8 cellular contexts compared by ENCODE assay signal in genomic region chr3:160003520-160004128, GRCh38. TPM values are rescaled to one million over a fixed set of nuclear protein-coding genes. Genes with fewer than 3 reads are reported as not detected.
DNase-seq lines count a peak whose midpoint lies in the region; ATAC-seq and TF ChIP-seq lines count a peak whose summit lies in the region.

No MANE protein-coding gene starts in this region.

- peaks cover 3% of the 10 kb centered on the region for H3K27me3 Mint-ChIP-seq in brain

- H3K4me1 ChIP-seq in GM23248 (ENCODE audit: insufficient read depth) (no peaks in the 10 kb centered on the region), testis (no peaks in the 10 kb centered on the region)

- H4K20me1 ChIP-seq in GM23248 (ENCODE audit: insufficient read depth): no peaks in the 10 kb centered on the region

- H3K27ac Mint-ChIP-seq in brain: peak overlapping the region in 1 of 5 experiments; percentile 66

- no peaks in the 10 kb centered on the region for H3K9me2 ChIP-seq in GM23248 (ENCODE audit: insufficient read depth)

- 0 to 4% methylated on average over 2 of the region's 2 CpGs for WGBS in GM23248 (ENCODE audit: low coverage in 1 of 2, low lambda C conversion rate in 2 of 2, missing lambda C conversion rate in 2 of 2), 2 experiments
- WGBS in testis, 2 donors: 28 to 34% methylated on average over 2 of the region's 2 CpGs

- H3K4me2 ChIP-seq in GM23248 (ENCODE audit: unreplicated experiment): no peak overlapping the region

- H3K27me3 ChIP-seq in GM23248 (replicated peaks; ENCODE audit: insufficient read depth) (no peaks in the 10 kb centered on the region), testis (no peaks in the 10 kb centered on the region)

- DNase-seq in GDM1 (lab: John Stamatoyannopoulos, UW): peak; percentile 30
- DNase-seq in GM23248: peak; percentile 64
- DNase-seq in HuH-7.5 (ENCODE audit: low spot score): peak; percentile 21
- DNase-seq in RWPE1 (ENCODE audit: low spot score): peak; percentile 55
- DNase-seq in left lobe of liver (ENCODE audit: low spot score): peak; percentile 49
- DNase-seq in testis: peak; percentile 68

- peaks cover 0 to 4% (median 3%) of the 10 kb centered on the region in 5 experiments for H3K9me3 Mint-ChIP-seq in brain

- no peak overlapping the region for H3K4me3 Mint-ChIP-seq in brain

- H3K4me3 ChIP-seq in GM23248 (no peak overlapping the region), testis (no peak overlapping the region)

- TF ChIP-seq POLR2A in testis (IDR thresholded peaks at IDR 0.05): no peak

- no peak overlapping the region for H2AFZ ChIP-seq in GM23248

- no peaks in the 10 kb centered on the region for H3K79me2 ChIP-seq in GM23248 (ENCODE audit: insufficient read depth)

- peak; percentile 71 for ATAC-seq in left lobe of liver

- no peak overlapping the region for H3K27ac ChIP-seq in 22Rv1
- no peak overlapping the region for H3K27ac ChIP-seq in GM23248
- H3K27ac ChIP-seq in RWPE1: no peak overlapping the region
- H3K27ac ChIP-seq in testis: no peak overlapping the region

- CTCF ChIA-PET in RWPE1 (lab: Yijun Ruan, JAX): interaction anchor here (0.6 to 2.8 kb wide), 6 partner anchors 11 to 995 kb away, joined by 3 to 12 read pairs (median 4); no protein-coding TSS in a partner anchor

- peak; percentile 75 for TF ChIP-seq CTCF in 22Rv1 (IDR thresholded peaks at IDR 0.05)
- peak; percentile 60 for TF ChIP-seq CTCF in RWPE1 (conservative IDR thresholded peaks at IDR 0.05; ENCODE audit: low read depth)
- peak; percentile 32 to 45 for TF ChIP-seq CTCF in brain (conservative IDR thresholded peaks at IDR 0.05)
- TF ChIP-seq CTCF in testis (IDR thresholded peaks at IDR 0.05): peak in 1 of 3 experiments; percentile 25

- no peaks in the 10 kb centered on the region for H3F3A ChIP-seq in GM23248 (ENCODE audit: insufficient read depth)

- intact Hi-C loops in testis (cut with DNase I; ENCODE audit: low total_unique reads): loop anchor here (10.0 kb wide), 2 partner anchors 119 to 179 kb away; no protein-coding TSS in a partner anchor

- H3K9ac ChIP-seq in GM23248: no peak overlapping the region

- peaks cover 25% of the 10 kb centered on the region for H3K4me1 Mint-ChIP-seq in brain

- POLR2A ChIA-PET in RWPE1 (lab: Yijun Ruan, JAX; ENCODE audit: low non-redundant PET): no interaction called here

- H3K36me3 ChIP-seq in GM23248 (ENCODE audit: low read depth) (no peaks in the 10 kb centered on the region), testis (ENCODE audit: low read depth, missing control alignments) (no peaks in the 10 kb centered on the region)

- no peaks in the 10 kb centered on the region for H3K36me3 Mint-ChIP-seq in brain

- H3K9me3 ChIP-seq in GM23248 (ENCODE audit: low read depth) (no peaks in the 10 kb centered on the region), testis (no peaks in the 10 kb centered on the region)

- in situ Hi-C loops in GM23248 (cut with MboI): loop anchor here (5.0 to 25.0 kb wide), 3 partner anchors 116 to 739 kb away; no protein-coding TSS in a partner anchor

RNA-seq across cellular contexts. Expression of gene IL12A, which starts 15.0 kb away (rescaled TPM):
- 0.51 and 2.8 TPM in 2 replicates for total RNA-seq in GM23248 (2014; rRNA removed; shearing (Covaris generic))
- polyA plus RNA-seq in GM23248 (2016; fragmentation: Nextera tagmentation; extraction: Ambion mirVana) (1.6 and 2.2 TPM in 2 replicates), brain (ENCODE audit: insufficient read depth, low read depth, low replicate concordance) (0.34 TPM), testis (ENCODE audit: insufficient read depth, low read depth, low replicate concordance) (0.57 TPM)
- total RNA-seq in left lobe of liver (not detected), testis (1 to 10 TPM in 1 of 2 donors, under 1 TPM in 1; 0.56 to 1.3 TPM)
